14 cellular contexts compared by ENCODE assay signal in the genomic region with DNA sequence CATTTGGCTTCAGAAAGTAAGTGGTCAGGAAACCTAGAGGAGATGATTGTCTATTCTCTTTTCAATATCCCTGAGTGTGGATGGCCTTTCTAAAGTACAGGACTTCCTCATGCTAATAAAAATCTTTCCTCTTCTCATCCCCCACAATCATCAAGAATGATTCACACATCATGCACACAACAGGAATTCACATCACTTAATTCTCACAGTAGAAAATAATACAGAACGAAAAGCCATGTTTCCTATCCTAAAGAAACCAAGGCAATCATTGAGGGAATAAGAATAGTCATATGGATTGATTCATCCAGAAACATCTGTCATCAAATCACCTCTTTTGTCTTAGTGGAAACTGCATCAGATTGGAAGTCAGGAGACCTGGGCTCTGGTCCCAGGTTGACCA.
"Had no signal": no experiment of that assay in that cellular context is flagged by ENCODE, and none has a peak within 500 bp of the region (broad histone marks: within the 10 kb centered on the region; RNA-seq: fewer than 3 reads in every experiment).

No MANE protein-coding gene starts in this region.

- H3K27ac Mint-ChIP-seq: activated naive CD8-positive, alpha-beta T cell treated with anti-CD3 and anti-CD28 coated beads for 36 hours; activated T-cell treated with anti-CD3 and anti-CD28 coated beads, Interleukin-2, amount 50 U/mL, for 24 hours; natural killer cell treated with Interleukin-12 subunit alpha and Interleukin-12 subunit beta and Interleukin-15 and Interleukin-18, amount 100 ng/mL, for 72 hours; stimulated activated naive B cell treated with anti-CD40 and anti-IgM and Interleukin-4, amounts not matched to agents 10 μg/mL and 1 μg/mL and 100 μg/mL, for 72 hours had no signal

- H3K36me3 Mint-ChIP-seq: activated naive CD8-positive, alpha-beta T cell treated with anti-CD3 and anti-CD28 coated beads for 36 hours; natural killer cell treated with Interleukin-12 subunit alpha and Interleukin-12 subunit beta and Interleukin-15 and Interleukin-18, amount 100 ng/mL, for 72 hours; stimulated activated naive B cell treated with anti-CD40 and anti-IgM and Interleukin-4, amounts not matched to agents 10 μg/mL and 1 μg/mL and 100 μg/mL, for 72 hours had no signal

- H3K27me3 ChIP-seq: cardiac muscle cell, right lobe of liver, upper lobe of left lung had no signal

- H3K9me3 Mint-ChIP-seq: activated naive CD8-positive, alpha-beta T cell treated with anti-CD3 and anti-CD28 coated beads for 36 hours; activated T-cell treated with anti-CD3 and anti-CD28 coated beads, Interleukin-2, amount 50 U/mL, for 24 hours; natural killer cell treated with Interleukin-12 subunit alpha and Interleukin-12 subunit beta and Interleukin-15 and Interleukin-18, amount 100 ng/mL, for 72 hours; stimulated activated naive B cell treated with anti-CD40 and anti-IgM and Interleukin-4, amounts not matched to agents 10 μg/mL and 1 μg/mL and 100 μg/mL, for 72 hours had no signal

- H3K27ac ChIP-seq: cardiac muscle cell, psoas muscle, right lobe of liver, upper lobe of left lung had no signal

- H3K4me3 ChIP-seq: cardiac muscle cell, psoas muscle, right lobe of liver, upper lobe of left lung had no signal

- H3K4me1 Mint-ChIP-seq: activated naive CD8-positive, alpha-beta T cell treated with anti-CD3 and anti-CD28 coated beads for 36 hours had no signal

- H3K4me3 Mint-ChIP-seq: activated naive CD8-positive, alpha-beta T cell treated with anti-CD3 and anti-CD28 coated beads for 36 hours; activated T-cell treated with anti-CD3 and anti-CD28 coated beads, Interleukin-2, amount 50 U/mL, for 24 hours; natural killer cell treated with Interleukin-12 subunit alpha and Interleukin-12 subunit beta and Interleukin-15 and Interleukin-18, amount 100 ng/mL, for 72 hours; stimulated activated naive B cell treated with anti-CD40 and anti-IgM and Interleukin-4, amounts not matched to agents 10 μg/mL and 1 μg/mL and 100 μg/mL, for 72 hours had no signal

- ATAC-seq: left colon; natural killer cell treated with Interleukin-12 subunit alpha and Interleukin-12 subunit beta and Interleukin-15 and Interleukin-18, amount 100 ng/mL, for 72 hours; psoas muscle; right lobe of liver; stimulated activated naive B cell treated with anti-CD40 and anti-IgM and Interleukin-4, amounts not matched to agents 10 μg/mL and 1 μg/mL and 100 μg/mL, for 72 hours had no signal

- H3K27me3 Mint-ChIP-seq: activated naive CD8-positive, alpha-beta T cell treated with anti-CD3 and anti-CD28 coated beads for 36 hours had no signal

- DNase-seq: activated gamma-delta T cell treated with Interleukin-2 at 50 U/mL for 16 hours; activated naive CD8-positive, alpha-beta T cell treated with anti-CD3 and anti-CD28 coated beads for 36 hours; activated T-cell treated with anti-CD3 and anti-CD28 coated beads, Interleukin-2, amount 50 U/mL, for 24 hours; hypothalamus; left colon; nucleus accumbens; psoas muscle; right lobe of liver; stimulated activated CD4-positive, alpha-beta T cell treated with anti-CD3 and anti-CD28 coated beads, Interleukin-2, amount 100 ng/mL, for 24 hours; stimulated activated naive B cell treated with anti-CD40 and anti-IgM and Interleukin-4, amounts not matched to agents 10 μg/mL and 1 μg/mL and 100 μg/mL, for 72 hours; T-helper 2 cell; upper lobe of left lung had no signal

- H3K36me3 ChIP-seq: cardiac muscle cell, right lobe of liver, upper lobe of left lung had no signal
